Comparison of ENCODE assay signal across 20 cellular contexts in genomic region chr22:42792909-42793847, GRCh38.
A peak's percentile ranks its signal among the peaks of the same experiment; 100 is the strongest.
DNase-seq lines count a peak whose midpoint lies in the region; ATAC-seq, FAIRE-seq and TF ChIP-seq lines count a peak whose summit lies in the region.
"Had no signal": no experiment of that assay in that cellular context is flagged by ENCODE, and none has a peak within 500 bp of the region (broad histone marks: within the 10 kb centered on the region; RNA-seq: fewer than 3 reads in every experiment).

No MANE protein-coding gene starts in this region.

- peak overlapping the region in 1 of 3 donors; percentile 66 for H3K9ac ChIP-seq in skeletal muscle tissue (ENCODE audit: low read depth in 1 of 3, low read length in 3 of 3)

- H3K4me3 Mint-ChIP-seq in effector memory CD8-positive, alpha-beta T cell = no peak overlapping the region
- H3K4me3 Mint-ChIP-seq: activated T-helper 17 cell treated with anti-CD3 and anti-CD28 coated beads, Interleukin-2, amount 50 U/mL, for 72 hours; nephron progenitor cell had no signal

- H3K36me3 Mint-ChIP-seq in effector memory CD8-positive, alpha-beta T cell (ENCODE audit: insufficient read depth) = peaks cover 35% of the 10 kb centered on the region

- ATAC-seq in effector memory CD8-positive, alpha-beta T cell (replicated peaks) = no peak
- ATAC-seq in left lobe of liver = peak; percentile 74
- ATAC-seq: activated CD4-positive, CD25-positive, alpha-beta regulatory T cell treated with anti-CD3 and anti-CD28 coated beads, Interleukin-2, amount 50 U/mL, for 24 hours; activated T-helper 17 cell treated with anti-CD3 and anti-CD28 coated beads, Interleukin-2, amount 50 U/mL, for 72 hours had no signal

- peaks cover 10 to 24% (median 13%) of the 10 kb centered on the region in 3 donors for H3K36me3 ChIP-seq in skeletal muscle tissue (ENCODE audit: control insufficient read depth in 3 of 3, insufficient read depth in 3 of 3, low read length in 3 of 3)

- no peaks in the 10 kb centered on the region for H3K9me3 ChIP-seq in skeletal muscle tissue (ENCODE audit: control insufficient read depth in 3 of 3, low read length in 3 of 3)
- H3K9me3 ChIP-seq: SJSA1 had no signal

- H3K4me3 ChIP-seq in skeletal muscle tissue (ENCODE audit: low read length in 3 of 3) = peak overlapping the region in 1 of 3 donors; percentile 7
- H3K4me3 ChIP-seq: hepatocyte, SJSA1 had no signal

- FAIRE-seq in D721Med (lab: Jason Lieb, UNC) = no peak
- FAIRE-seq: islet of Langerhans had no signal

- peak; percentile 86 for DNase-seq in NCI-H2029 (lab: John Stamatoyannopoulos, UW)
- DNase-seq in effector memory CD8-positive, alpha-beta T cell = no peak
- DNase-seq in left lobe of liver (ENCODE audit: low spot score) = no peak
- DNase-seq in D721Med (ENCODE audit: insufficient read length, low spot score) = no peak
- DNase-seq in amygdala (lab: John Stamatoyannopoulos, UW) = no peak
- DNase-seq in cortex of kidney (lab: John Stamatoyannopoulos, UW) = no peak
- DNase-seq: cerebellar nuclear complex; IMR-90; mesendoderm; NCI-H1694 treated with DMSO at 0.1 percent for 48 hours; NCI-H510A treated with DMSO at 0.1 percent for 48 hours; nephron progenitor cell; stimulated activated naive CD4-positive, alpha-beta T cell treated with Interleukin-2 at 50 U/mL for 16 hours; T-helper 2 cell had no signal

- no peaks in the 10 kb centered on the region for H3K27me3 Mint-ChIP-seq in effector memory CD8-positive, alpha-beta T cell
- H3K27me3 Mint-ChIP-seq: activated T-helper 17 cell treated with anti-CD3 and anti-CD28 coated beads, Interleukin-2, amount 50 U/mL, for 72 hours had no signal

- H3K4me1 ChIP-seq in skeletal muscle tissue (ENCODE audit: control insufficient read depth in 3 of 3, insufficient read depth in 3 of 3, low read length in 3 of 3) = peaks cover 14 to 31% (median 22%) of the 10 kb centered on the region in 3 donors

- peak overlapping the region; percentile 58 for H3K27ac ChIP-seq in skeletal muscle tissue (ENCODE audit: low read depth, low read length)
- H3K27ac ChIP-seq: hepatocyte, SJSA1 had no signal

- peak overlapping the region; percentile 58 to 69 for H3K27ac Mint-ChIP-seq in effector memory CD8-positive, alpha-beta T cell
- H3K27ac Mint-ChIP-seq: activated T-helper 17 cell treated with anti-CD3 and anti-CD28 coated beads, Interleukin-2, amount 50 U/mL, for 72 hours; nephron progenitor cell had no signal

- no peaks in the 10 kb centered on the region for H3K27me3 ChIP-seq in skeletal muscle tissue (ENCODE audit: control insufficient read depth in 3 of 3, insufficient read depth in 3 of 3, low read length in 3 of 3)
- H3K27me3 ChIP-seq: hepatocyte, SJSA1 had no signal

- peaks cover 0 to 5% of the 10 kb centered on the region in 2 donors for H3K4me1 Mint-ChIP-seq in effector memory CD8-positive, alpha-beta T cell (ENCODE audit: low read depth in 2 of 2)
- H3K4me1 Mint-ChIP-seq: activated T-helper 17 cell treated with anti-CD3 and anti-CD28 coated beads, Interleukin-2, amount 50 U/mL, for 72 hours had no signal

- no peak for TF ChIP-seq CTCF in D721Med (IDR thresholded peaks at IDR 0.05; ENCODE audit: insufficient read depth, missing control alignments)

- no peaks in the 10 kb centered on the region for H3K9me3 Mint-ChIP-seq in effector memory CD8-positive, alpha-beta T cell
- H3K9me3 Mint-ChIP-seq: activated T-helper 17 cell treated with anti-CD3 and anti-CD28 coated beads, Interleukin-2, amount 50 U/mL, for 72 hours; nephron progenitor cell had no signal
